ENCODE assay signal across 8 cellular contexts in genomic region chr19:10602330-10603083, GRCh38. TPM values are rescaled to one million over a fixed set of nuclear protein-coding genes. Genes with fewer than 3 reads are reported as not detected.
A peak's percentile ranks its signal among the peaks of the same experiment; 100 is the strongest.
DNase-seq lines count a peak whose midpoint lies in the region; ATAC-seq and TF ChIP-seq lines count a peak whose summit lies in the region.

No MANE protein-coding gene starts in this region.

- peak; percentile 50 for ATAC-seq in GM19372 (IDR thresholded peaks at IDR 0.05; ENCODE audit: low read depth, unreplicated experiment)

- H3K9me3 ChIP-seq in stomach, result no peaks in the 10 kb centered on the region

- peaks cover 23 to 44% (median 29%) of the 10 kb centered on the region in 4 donors for H3K4me1 ChIP-seq in stomach

- DNase-seq in CD1c-positive myeloid dendritic cell (ENCODE audit: extremely low spot score) (peak; percentile 88), HuH-7 (ENCODE audit: low spot score) (peak; percentile 86), activated gamma-delta T cell (lab: John Stamatoyannopoulos, UW) (peak; percentile 80), foreskin fibroblast (peak; percentile 47 to 85), neural crest cell (ENCODE audit: low read depth, low spot score) (peak; percentile 75), stomach (peak; percentile 90)

- peak overlapping the region; percentile 71 to 96 for H3K4me3 ChIP-seq in foreskin fibroblast (ENCODE audit: low read depth in 1 of 2, low read length in 2 of 2)
- H3K4me3 ChIP-seq in stomach, result peak overlapping the region; percentile 86 to 98 (median 92)

- peak overlapping the region; percentile 92 for H3K4me3 Mint-ChIP-seq in neural crest cell

- H3K27ac ChIP-seq in stomach, result peak overlapping the region; percentile 74 to 92 (median 89)

- H3K27me3 ChIP-seq in stomach, result no peaks in the 10 kb centered on the region

- peak; percentile 84 for TF ChIP-seq POLR2A in Raji (IDR thresholded peaks at IDR 0.05; ENCODE audit: insufficient read depth, low read depth, low read length)
- no peak for TF ChIP-seq POLR2A in stomach (IDR thresholded peaks at IDR 0.05)

- peak overlapping the region; percentile 83 for H3K27ac Mint-ChIP-seq in neural crest cell (ENCODE audit: unreplicated experiment)

- WGBS in stomach, 5 donors, result 0 to 1% (median 0%) methylated on average over 23 to 75 of the region's 76 CpGs

- TF ChIP-seq EP300 in stomach (IDR thresholded peaks at IDR 0.05), result no peak

- H3K36me3 ChIP-seq in stomach, result no peaks in the 10 kb centered on the region

- peaks cover 18% of the 10 kb centered on the region for H3K4me1 Mint-ChIP-seq in neural crest cell

- no peak for TF ChIP-seq CTCF in foreskin fibroblast (IDR thresholded peaks at IDR 0.05; ENCODE audit: low read depth, low read length)
- no peak for TF ChIP-seq CTCF in neural crest cell (conservative IDR thresholded peaks at IDR 0.05)
- no peak for TF ChIP-seq CTCF in stomach (IDR thresholded peaks at IDR 0.05)

- H3K9me3 Mint-ChIP-seq in neural crest cell, result no peaks in the 10 kb centered on the region

- H3K36me3 Mint-ChIP-seq in neural crest cell (ENCODE audit: low read depth), result no peaks in the 10 kb centered on the region

- peaks cover 8% of the 10 kb centered on the region for H3K27me3 Mint-ChIP-seq in neural crest cell (ENCODE audit: low read depth)

- intact Hi-C loops in stomach (cut with DNase I; ENCODE audit: low total_unique reads), result no loop called here

RNA-seq across cellular contexts. Expression of gene AP1M2, which starts 15.4 kb away (rescaled TPM):
- total RNA-seq in neural crest cell (not detected in 2 replicates), stomach (100 to 1,000 TPM in 1 of 5 donors, 10 to 100 TPM in 4; 11.7 to 687 (median 61.0) TPM)
- polyA plus RNA-seq in stomach, result 100 to 1,000 TPM in 2 of 3 donors, 10 to 100 TPM in 1; 74.6 to 116 (median 112) TPM

RNA-seq across cellular contexts. Expression of gene SLC44A2, which starts 22.8 kb away (rescaled TPM):
- total RNA-seq in neural crest cell (94.5 and 99.5 TPM in 2 replicates), stomach (100 to 1,000 TPM in 3 of 5 donors, 10 to 100 TPM in 2; 58.0 to 161 (median 101) TPM)
- polyA plus RNA-seq in stomach, result 10 to 100 TPM; 26.1 to 66.9 (median 64.4) TPM

RNA-seq across cellular contexts. Expression of gene CDKN2D, which starts 33.7 kb away (rescaled TPM):
- total RNA-seq in neural crest cell, result 8.7 and 9.5 TPM in 2 replicates
- total RNA-seq in stomach, result 1 to 10 TPM in 3 of 5 donors, not detected in 2; 4.1 to 8.8 (median 5.5) TPM
- polyA plus RNA-seq in stomach, result 10 to 100 TPM in 1 of 3 donors, 1 to 10 TPM in 2; 8.1 to 11.8 (median 9.3) TPM

RNA-seq across cellular contexts. Expression of gene KRI1, which starts 36.7 kb away (rescaled TPM):
- total RNA-seq in neural crest cell, result 41.2 and 42.5 TPM in 2 replicates
- total RNA-seq in stomach, result 100 to 1,000 TPM in 1 of 5 donors, 10 to 100 TPM in 3, 1 to 10 TPM in 1; 4.2 to 116 (median 18.7) TPM
- 10 to 100 TPM; 11.8 to 35.1 (median 12.5) TPM for polyA plus RNA-seq in stomach

RNA-seq across cellular contexts. Expression of gene ILF3, which starts 51.6 kb away (rescaled TPM):
- total RNA-seq in neural crest cell (848 and 861 TPM in 2 replicates), stomach (100 to 1,000 TPM in 3 of 5 donors, 10 to 100 TPM in 2; 65.3 to 381 (median 142) TPM)
- polyA plus RNA-seq in stomach, result 10 to 100 TPM; 33.5 to 84.2 (median 49.8) TPM

Comparison
In these comparisons a context has a peak if more than half of its experiments do, and no peak if none do; other contexts are left out.
1. Peak in every context shown above with its lines: DNase-seq, ATAC-seq, H3K4me3 ChIP-seq and H3K27ac ChIP-seq.
2. RNA of gene AP1M2, which starts 15.4 kb away (total RNA-seq): 11.7 to 687 TPM in stomach; not detected in neural crest cell; every median in the first group is over 10 times any median in the second.